ENCODE assay signal across 8 cellular contexts in genomic region chr7:105677803-105678583, GRCh38.
DNase-seq lines count a peak whose midpoint lies in the region; ATAC-seq, FAIRE-seq and TF ChIP-seq lines count a peak whose summit lies in the region.

No MANE protein-coding gene starts in this region.

- H3K27me3 Mint-ChIP-seq in Calu3 (ENCODE audit: unreplicated experiment) = no peaks in the 10 kb centered on the region

- H3K56ac ChIP-seq in IMR-90 (ENCODE audit: extremely low read depth, insufficient read depth, low read length) = no peak overlapping the region

- FAIRE-seq in HepG2 (lab: Jason Lieb, UNC) = no peak

- CTCF ChIA-PET in HepG2 (lab: Yijun Ruan, JAX; ENCODE audit: low intra/inter-chr PET ratio, low total read pairs) (no interaction called here), IMR-90 (lab: Yijun Ruan, JAX) (no interaction called here), Calu3 (lab: Charles Lee) (interaction anchor here (1.1 kb wide), 1 partner anchor 1001 kb away, joined by 3 read pairs; no protein-coding TSS in a partner anchor)

- H3K9me3 ChIP-seq in liver (ENCODE audit: control insufficient read depth in 4 of 4, low read length in 3 of 4) = no peaks in the 10 kb centered on the region
- no peaks in the 10 kb centered on the region for H3K9me3 ChIP-seq in HepG2 (ENCODE audit: low read length)
- H3K9me3 ChIP-seq in IMR-90 (ENCODE audit: control insufficient read depth, insufficient read depth, low read length) = no peaks in the 10 kb centered on the region
- H3K9me3 ChIP-seq in gastroesophageal sphincter = no peaks in the 10 kb centered on the region

- no peak overlapping the region for H2BK120ac ChIP-seq in IMR-90 (ENCODE audit: low read depth, low read length)

- H3K79me2 ChIP-seq in HepG2 (ENCODE audit: insufficient read depth, low read length) = no peaks in the 10 kb centered on the region

- no peak overlapping the region for H3K23ac ChIP-seq in IMR-90 (ENCODE audit: low read depth, low read length)

- H4K8ac ChIP-seq in IMR-90 (ENCODE audit: low read depth in 2 of 2, low read length in 2 of 2) = no peak overlapping the region

- H4K20me1 ChIP-seq in HepG2 (ENCODE audit: insufficient read depth, low read length) (no peaks in the 10 kb centered on the region), IMR-90 (ENCODE audit: insufficient read depth, low read length) (0 out of 2 replicates have a peak, but pooled peaks cover 9% of the 10 kb centered on the region)

- H3K9ac ChIP-seq in liver (ENCODE audit: low read depth in 1 of 2, low read length in 2 of 2) (no peak overlapping the region), HepG2 (ENCODE audit: insufficient read depth, low read depth, low read length) (no peak overlapping the region), IMR-90 (ENCODE audit: low read depth, low read length) (no peak overlapping the region)

- H3K4me2 ChIP-seq in HepG2 (ENCODE audit: low read depth, low read length) = no peak overlapping the region
- no peak overlapping the region for H3K4me2 ChIP-seq in IMR-90 (ENCODE audit: low read depth, low read length)

- H3K4me1 ChIP-seq in liver (ENCODE audit: control insufficient read depth in 4 of 4, insufficient read depth in 4 of 4, low read length in 3 of 4) = peaks cover 28 to 88% (median 85%) of the 10 kb centered on the region in 4 donors
- peaks cover 15% of the 10 kb centered on the region for H3K4me1 ChIP-seq in HepG2 (ENCODE audit: insufficient read depth, low read length)
- H3K4me1 ChIP-seq in IMR-90 (ENCODE audit: control insufficient read depth, insufficient read depth, low read length) = peaks cover 4% of the 10 kb centered on the region; the same call in 1 of the 2 replicates
- H3K4me1 ChIP-seq in gastroesophageal sphincter = peaks cover 0 to 91% (median 30%) of the 10 kb centered on the region in 3 donors

- no peak overlapping the region for H4K91ac ChIP-seq in IMR-90 (ENCODE audit: insufficient read depth, low read depth, low read length)

- H3K27ac ChIP-seq in liver (ENCODE audit: low read depth in 1 of 2, low read length in 2 of 2) (peak overlapping the region; percentile 71 to 82), HepG2 (ENCODE audit: extremely low read length, insufficient read depth, low read length) (no peak overlapping the region), IMR-90 (ENCODE audit: insufficient read depth, low read length) (no peak overlapping the region), gastroesophageal sphincter (peak overlapping the region; percentile 18 to 87 (median 86))

- WGBS in liver = 66% methylated on average over 11 of the region's 11 CpGs
- 95% methylated on average over 10 of the region's 11 CpGs for WGBS in HepG2 (ENCODE audit: low lambda C conversion rate)
- WGBS in IMR-90 (ENCODE audit: extremely low coverage in 2 of 2, insufficient read length in 1 of 2), 2 experiments = no CpG with 5 or more reads among the region's 11 CpGs
- 58 to 72% methylated on average over 4 to 10 of the region's 11 CpGs for WGBS in gastroesophageal sphincter (ENCODE audit: low coverage in 1 of 2), 2 donors

- H3K4ac ChIP-seq in IMR-90 (ENCODE audit: low read depth, low read length) = no peak overlapping the region

- H2AFZ ChIP-seq in HepG2 (ENCODE audit: low read length) = no peak overlapping the region
- peak overlapping the region; percentile 25 for H2AFZ ChIP-seq in IMR-90 (replicated peaks; ENCODE audit: low read length, poor library complexity)

- dilution Hi-C loops in IMR-90 (cut with HindIII; ENCODE audit: low sequenced_read_pairs, unreplicated experiment) = no loop called here

- no TSS peak for BruUV-seq in HepG2 (replicated peaks; lab: Mats Ljungman, UMichigan)
- no TSS peak for BruUV-seq in IMR-90 (replicated peaks; lab: Mats Ljungman, UMichigan)
- BruUV-seq in Calu3 (replicated peaks; lab: Mats Ljungman, UMichigan) = no TSS peak

- H3K18ac ChIP-seq in IMR-90 (ENCODE audit: low read depth, low read length) = no peak overlapping the region

- POLR2A ChIA-PET in HepG2 (lab: Yijun Ruan, JAX) (no interaction called here), IMR-90 (lab: Charles Lee; ENCODE audit: unreplicated experiment) (no interaction called here)

- H3K9me1 ChIP-seq in IMR-90 (ENCODE audit: insufficient read depth, low read length) = peaks cover 5% of the 10 kb centered on the region; the same call in 1 of the 2 replicates

- H3K36me3 ChIP-seq in liver (ENCODE audit: control insufficient read depth in 4 of 4, insufficient read depth in 3 of 4, low read depth in 1 of 4, low read length in 3 of 4) (no peaks in the 10 kb centered on the region), HepG2 (replicated peaks in 1 of 2; ENCODE audit: control insufficient read depth in 1 of 2, insufficient read depth in 2 of 2, low read length in 2 of 2) (no peaks in the 10 kb centered on the region), IMR-90 (ENCODE audit: control insufficient read depth, insufficient read depth, low read length) (no peaks in the 10 kb centered on the region), gastroesophageal sphincter (no peaks in the 10 kb centered on the region)

- no peak overlapping the region for H2BK15ac ChIP-seq in IMR-90 (ENCODE audit: low read depth, low read length)

- H3K4me3 ChIP-seq in liver (ENCODE audit: low read depth in 1 of 3, low read length in 3 of 3) (peak overlapping the region in 1 of 3 donors; percentile 53), HepG2 (replicated peaks in 1 of 3; ENCODE audit: insufficient read depth in 1 of 3, low read depth in 2 of 3, low read length in 3 of 3) (no peak overlapping the region), IMR-90 (ENCODE audit: insufficient read depth, low read depth, low read length) (no peak overlapping the region), gastroesophageal sphincter (peak overlapping the region in 1 of 2 donors; percentile 51)

- no peak for ATAC-seq in HepG2
- ATAC-seq in IMR-90 (ENCODE audit: low read depth) = no peak
- ATAC-seq in gastroesophageal sphincter = no peak
- peak; percentile 66 for ATAC-seq in stimulated activated naive CD8-positive, alpha-beta T cell treated with anti-CD3 and anti-CD28 coated beads, Interleukin-15, Interleukin-2, amounts not matched to agents 100 U/mL and 50 U/mL, for 24 hours

- H4K5ac ChIP-seq in IMR-90 (ENCODE audit: low read depth, low read length) = no peak overlapping the region

- H3K4me1 Mint-ChIP-seq in Calu3 (ENCODE audit: low read depth, unreplicated experiment) = peaks cover 26% of the 10 kb centered on the region

- no peak overlapping the region for H2AK5ac ChIP-seq in IMR-90 (ENCODE audit: low read depth, low read length)

- in situ Hi-C loops in HepG2 (cut with HindIII; ENCODE audit: extremely low pct_ligation_motif_present, low pct_unique_long_range_greater_than_20kb) = no loop called here
- in situ Hi-C loops in IMR-90 (cut with MboI; ENCODE audit: low sequenced_read_pairs) = no loop called here

- no peak overlapping the region for H3K27ac Mint-ChIP-seq in Calu3 (ENCODE audit: unreplicated experiment)

- no peak for TF ChIP-seq EP300 in HepG2 (IDR thresholded peaks at IDR 0.05; ENCODE audit: low read depth in 2 of 2, low read length in 2 of 2)
- TF ChIP-seq EP300 in HepG2 (CRISPR knock-in tag; IDR thresholded peaks at IDR 0.05; ENCODE audit: borderline replicate concordance) = no peak
- TF ChIP-seq EP300 in gastroesophageal sphincter (IDR thresholded peaks at IDR 0.05) = no peak

- no peak for DNase-seq in HepG2 (ENCODE audit: low spot score)
- no peak for DNase-seq in IMR-90
- DNase-seq in activated CD4-positive, alpha-beta T cell treated with anti-CD3 and anti-CD28 coated beads, Interleukin-2, amount 50 U/mL, for 1 hour = peak; percentile 53
- DNase-seq in stimulated activated naive CD8-positive, alpha-beta T cell treated with anti-CD3 and anti-CD28 coated beads, Interleukin-15, Interleukin-2, amounts not matched to agents 100 U/mL and 50 U/mL, for 24 hours = peak; percentile 54
- no peak for DNase-seq in Calu3
- no peak for DNase-seq in NCI-H524 (lab: John Stamatoyannopoulos, UW)

- peak overlapping the region; percentile 25 for H2AK9ac ChIP-seq in IMR-90 (replicated peaks; ENCODE audit: low read depth, low read length, poor library complexity)

- H3K14ac ChIP-seq in IMR-90 (replicated peaks; ENCODE audit: low read depth, low read length) = no peak overlapping the region

- H3K27me3 ChIP-seq in liver (ENCODE audit: control insufficient read depth in 4 of 4, insufficient read depth in 4 of 4, low read length in 3 of 4) (no peaks in the 10 kb centered on the region), HepG2 (ENCODE audit: control insufficient read depth in 1 of 2, insufficient read depth in 2 of 2, low read length in 2 of 2) (no peaks in the 10 kb centered on the region), IMR-90 (ENCODE audit: control insufficient read depth, insufficient read depth, low read length) (no peaks in the 10 kb centered on the region), gastroesophageal sphincter (no peaks in the 10 kb centered on the region)

- TF ChIP-seq CTCF in liver (IDR thresholded peaks at IDR 0.05; ENCODE audit: low read depth, low read length, missing input control) = no peak
- no peak for TF ChIP-seq CTCF in HepG2 (CRISPR knock-in tag; IDR thresholded peaks at IDR 0.05)
- TF ChIP-seq CTCF in IMR-90 (conservative IDR thresholded peaks at IDR 0.05; ENCODE audit: low read depth, low read length) = no peak
- TF ChIP-seq CTCF in gastroesophageal sphincter (IDR thresholded peaks at IDR 0.05) = no peak
- TF ChIP-seq CTCF in Calu3 (IDR thresholded peaks at IDR 0.05; ENCODE audit: unreplicated experiment) = no peak

- no peak overlapping the region for H3K4me3 Mint-ChIP-seq in Calu3 (ENCODE audit: low read depth, unreplicated experiment)

- no peaks in the 10 kb centered on the region for H3K9me3 Mint-ChIP-seq in Calu3 (ENCODE audit: low read depth, unreplicated experiment)

- intact Hi-C loops in HepG2 (cut with micrococcal nuclease; ENCODE audit: unreplicated experiment) (no loop called here), IMR-90 (cut with micrococcal nuclease) (no loop called here), Calu3 (cut with micrococcal nuclease; ENCODE audit: unreplicated experiment) (no loop called here)

- H3K36me3 Mint-ChIP-seq in Calu3 (ENCODE audit: insufficient read depth, unreplicated experiment) = peaks cover 4% of the 10 kb centered on the region

- no peak for TF ChIP-seq POLR2A in HepG2 (IDR thresholded peaks at IDR 0.05; ENCODE audit: insufficient read depth in 1 of 2, low read depth in 2 of 2, low read length in 2 of 2)
- TF ChIP-seq POLR2A in IMR-90 (IDR thresholded peaks at IDR 0.05; ENCODE audit: low read depth, low read length) = no peak
- TF ChIP-seq POLR2A in gastroesophageal sphincter (IDR thresholded peaks at IDR 0.05) = no peak

- no peak overlapping the region for H2BK20ac ChIP-seq in IMR-90 (ENCODE audit: low read depth, low read length)

- no peak overlapping the region for H2BK5ac ChIP-seq in IMR-90 (ENCODE audit: low read depth, low read length, poor library complexity, severe bottlenecking)

- TF ChIP-seq RAD21 in liver (IDR thresholded peaks at IDR 0.05) (no peak), HepG2 (CRISPR knock-in tag; IDR thresholded peaks at IDR 0.05) (no peak), IMR-90 (IDR thresholded peaks at IDR 0.05; ENCODE audit: low read length) (no peak)

- H3K79me1 ChIP-seq in IMR-90 (ENCODE audit: low read depth in 1 of 2, low read length in 2 of 2) = peaks cover 0 to 3% of the 10 kb centered on the region in 2 experiments; a peak in 1 of 4 replicates

TF ChIP-seq in liver, 16 proteins besides CTCF, POLR2A, EP300 and RAD21 (continues in another document):
- no peak for TF ChIP-seq HNF4A (conservative IDR thresholded peaks at IDR 0.05)

TF ChIP-seq in IMR-90, 13 proteins besides CTCF, POLR2A, EP300 and RAD21 (continues in another document):
- no peak for TF ChIP-seq MXI1 (IDR thresholded peaks at IDR 0.05; ENCODE audit: borderline replicate concordance, low read depth, low read length)

Comparison
In these comparisons a context has a peak if more than half of its experiments do, and no peak if none do; other contexts are left out.
1. H3K27ac ChIP-seq: peak in liver (2 of 2) and gastroesophageal sphincter (4 of 4); none in HepG2 (single experiment) and IMR-90 (single experiment).
2. DNase-seq: peak in activated CD4-positive, alpha-beta T cell treated with anti-CD3 and anti-CD28 coated beads, Interleukin-2, amount 50 U/mL, for 1 hour (single experiment) and stimulated activated naive CD8-positive, alpha-beta T cell treated with anti-CD3 and anti-CD28 coated beads, Interleukin-15, Interleukin-2, amounts not matched to agents 100 U/mL and 50 U/mL, for 24 hours (single experiment); none in HepG2 (single experiment), IMR-90 (single experiment), Calu3 (single experiment) and NCI-H524 (0 of 2).